In the genomic region with DNA sequence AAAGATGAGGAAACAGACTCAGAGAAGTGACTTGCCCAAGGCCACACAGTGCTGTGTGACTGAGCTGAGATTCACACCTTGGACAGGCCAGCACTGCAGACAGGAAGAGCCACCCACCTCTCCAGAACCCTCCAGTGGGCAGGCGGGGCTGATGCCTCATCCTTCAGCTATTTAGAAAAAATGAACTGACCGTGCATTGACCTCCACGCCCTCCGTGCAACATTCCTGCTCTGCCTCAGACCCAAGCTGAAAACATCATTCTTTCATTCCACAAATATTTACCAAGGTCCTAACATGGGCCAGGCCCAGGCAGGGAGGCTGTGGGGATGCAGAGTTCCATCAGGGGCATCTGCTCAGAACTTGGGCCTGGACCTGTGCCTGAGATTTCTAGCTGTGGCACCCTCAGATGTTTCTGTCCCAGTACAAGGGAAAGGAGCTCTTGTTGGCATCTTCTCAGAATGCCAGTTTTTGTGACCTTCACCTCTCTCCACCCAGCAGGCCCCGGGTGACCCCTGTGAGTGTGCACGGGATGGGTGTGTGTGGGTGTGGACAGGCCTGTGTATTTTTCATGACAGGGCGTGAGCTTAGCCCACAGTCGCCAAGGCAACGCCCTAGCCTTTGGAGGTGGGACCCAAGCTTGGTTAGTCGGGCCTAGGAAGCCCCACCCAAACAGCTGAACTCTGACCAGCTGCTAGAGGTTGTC, we compare ENCODE assay signal across 8 cellular contexts. TPM values are rescaled to one million over a fixed set of nuclear protein-coding genes. Genes with fewer than 3 reads are reported as not detected.
DNase-seq lines count a peak whose midpoint lies in the region; FAIRE-seq and TF ChIP-seq lines count a peak whose summit lies in the region.

No MANE protein-coding gene starts in this region.

- H3K4me1 Mint-ChIP-seq in nephron: peaks cover 46% of the 10 kb centered on the region

- TF ChIP-seq CTCF in nephron (IDR thresholded peaks at IDR 0.05; ENCODE audit: unreplicated experiment in 3 of 3) (no peak), smooth muscle cell (IDR thresholded peaks at IDR 0.05; ENCODE audit: borderline replicate concordance, insufficient read depth, poor library complexity, severe bottlenecking) (no peak)

- peak overlapping the region in 2 of 3 experiments; percentile 86 to 94 for H3K27ac Mint-ChIP-seq in nephron

- no peak overlapping the region for H2AFZ ChIP-seq in smooth muscle cell (ENCODE audit: low read depth)

- FAIRE-seq in GM12891 (lab: Jason Lieb, UNC): peak; percentile 26

- no peaks in the 10 kb centered on the region for H3K36me3 ChIP-seq in smooth muscle cell (ENCODE audit: low read depth)

- no peak for TF ChIP-seq POLR2A in GM12891 (IDR thresholded peaks at IDR 0.05; ENCODE audit: low read depth, low read length)
- TF ChIP-seq POLR2A in erythroblast (IDR thresholded peaks at IDR 0.05; ENCODE audit: low read length): no peak

- H3K27me3 ChIP-seq in smooth muscle cell (ENCODE audit: low read depth): no peaks in the 10 kb centered on the region

- H3K9ac ChIP-seq in smooth muscle cell (ENCODE audit: low read depth): no peak overlapping the region

- H3K4me3 ChIP-seq in smooth muscle cell: no peak overlapping the region

- H3K9me3 ChIP-seq in smooth muscle cell (replicated peaks; ENCODE audit: low read depth): no peaks in the 10 kb centered on the region

- no peaks in the 10 kb centered on the region for H3K79me2 ChIP-seq in smooth muscle cell (ENCODE audit: low read depth)

- whole genome bisulfite sequencing in smooth muscle cell (ENCODE audit: low lambda C conversion rate): 63% methylated on average over 10 of the region's 10 CpGs

- H3K4me1 ChIP-seq in smooth muscle cell (ENCODE audit: low read depth): no peaks in the 10 kb centered on the region

- H3F3A ChIP-seq in smooth muscle cell (ENCODE audit: low read depth): peaks cover 10% of the 10 kb centered on the region

- peak overlapping the region in 1 of 3 experiments; percentile 14 for H3K4me3 Mint-ChIP-seq in nephron

- no peaks in the 10 kb centered on the region for H3K36me3 Mint-ChIP-seq in nephron (ENCODE audit: low read depth)

- H3K4me2 ChIP-seq in smooth muscle cell: no peak overlapping the region

- H3K9me3 Mint-ChIP-seq in nephron: no peaks in the 10 kb centered on the region

- peaks cover 18% of the 10 kb centered on the region for H3K27me3 Mint-ChIP-seq in nephron (ENCODE audit: low read depth)

- no peak overlapping the region for H3K27ac ChIP-seq in smooth muscle cell (ENCODE audit: low read depth)

- no peaks in the 10 kb centered on the region for H4K20me1 ChIP-seq in smooth muscle cell (ENCODE audit: low read depth)

- DNase-seq in GM12891 (ENCODE audit: insufficient read length, low spot score): no peak
- DNase-seq in SW 1271 (lab: John Stamatoyannopoulos, UW): peak; percentile 72 to 92
- peak; percentile 92 to 93 for DNase-seq in erythroblast (lab: John Stamatoyannopoulos, UW)
- DNase-seq in NCI-H774 (lab: John Stamatoyannopoulos, UW): no peak
- no peak for DNase-seq in ecto neural progenitor cell (ENCODE audit: low spot score)
- no peak for DNase-seq in smooth muscle cell (lab: John Stamatoyannopoulos, UW; ENCODE audit: unreplicated experiment)
- no peak for DNase-seq in stimulated activated CD4-positive, alpha-beta T cell treated with anti-CD3 and anti-CD28 coated beads, Interleukin-4, amount 100 ng/mL, for 24 hours

TF ChIP-seq in GM12891, 5 proteins besides CTCF, POLR2A, EP300 and RAD21:
- TF ChIP-seq PAX5 (IDR thresholded peaks at IDR 0.05; ENCODE audit: insufficient read depth, low read length, severe bottlenecking) (no peak), SPI1 (IDR thresholded peaks at IDR 0.05; ENCODE audit: low read depth, low read length) (no peak), TAF1 (IDR thresholded peaks at IDR 0.05; ENCODE audit: low read depth, low read length) (no peak), POLR2AphosphoS5 (IDR thresholded peaks at IDR 0.05; ENCODE audit: low read depth, low read length) (no peak), POU2F2 (IDR thresholded peaks at IDR 0.05; ENCODE audit: low read depth, low read length) (no peak)

RNA-seq across cellular contexts. Expression of a gene that starts 6.5 kb away (rescaled TPM):
- polyA plus RNA-seq in GM12891 (2012; ENCODE audit: low read depth, missing spikeins): 3.8 TPM
- total RNA-seq in smooth muscle cell: 0.58 and 3.6 TPM in 2 replicates
- polyA plus RNA-seq in smooth muscle cell: 2.6 and 3.6 TPM in 2 replicates

RNA-seq across cellular contexts. Expression of a gene that starts 47.3 kb away (rescaled TPM):
- 0.04 TPM for polyA plus RNA-seq in GM12891 (2012; ENCODE audit: low read depth, missing spikeins)
- 0.09 TPM in 1 of 2 replicates, not detected in the other for total RNA-seq in smooth muscle cell
- polyA plus RNA-seq in smooth muscle cell: not detected in 2 replicates

Comparison
In these comparisons a context has a peak if more than half of its experiments do, and no peak if none do; other contexts are left out.
1. DNase-seq: peak in SW 1271 (2 of 2) and erythroblast (2 of 2); none in GM12891 (single experiment), NCI-H774 (single experiment), ecto neural progenitor cell (single experiment), smooth muscle cell (single experiment) and stimulated activated CD4-positive, alpha-beta T cell treated with anti-CD3 and anti-CD28 coated beads, Interleukin-4, amount 100 ng/mL, for 24 hours (single experiment).